In genomic region chr1:28581531-28582247, GRCh38 we compare ENCODE assay signal across 1 cellular context.
A peak's percentile ranks its signal among the peaks of the same experiment; 100 is the strongest.
TF ChIP-seq lines count a peak whose summit lies in the region.

No MANE protein-coding gene starts in this region.

TF ChIP-seq in HCT116, 20 proteins besides CTCF, POLR2A, EP300 and RAD21 (continued from another document):
- TF ChIP-seq ZBTB33 (IDR thresholded peaks at IDR 0.05; ENCODE audit: extremely low read depth, insufficient replicate concordance, low read length) (peak; percentile 74), POLR2AphosphoS5 (IDR thresholded peaks at IDR 0.05; ENCODE audit: low read depth, low read length) (peak; percentile 100), EZH2 (IDR thresholded peaks at IDR 0.05) (no peak), SP1 (IDR thresholded peaks at IDR 0.05; ENCODE audit: low read depth) (peak; percentile 79), EGR1 (IDR thresholded peaks at IDR 0.05; ENCODE audit: low read depth) (peak; percentile 39; the same call in 1 of the 2 replicates), FOSL1 (IDR thresholded peaks at IDR 0.05; ENCODE audit: low read depth) (peak; percentile 7; the same call in 1 of the 2 replicates), ZNF274 (IDR thresholded peaks at IDR 0.05; ENCODE audit: low read depth, low read length) (no peak), ATF3 (IDR thresholded peaks at IDR 0.05) (no peak), SRF (IDR thresholded peaks at IDR 0.05; ENCODE audit: low read depth) (no peak; the same call in 1 of the 2 replicates), SIN3A (IDR thresholded peaks at IDR 0.05; ENCODE audit: low read depth) (peak; percentile 100), ZFX (IDR thresholded peaks at IDR 0.05) (peak; percentile 85), TCF7L2 (IDR thresholded peaks at IDR 0.05; ENCODE audit: borderline replicate concordance, extremely low read depth, insufficient read depth, insufficient read length) (peak; percentile 51), JUND (IDR thresholded peaks at IDR 0.05) (peak; percentile 43; the same call in 1 of the 2 replicates), EZH2phosphoT487 (IDR thresholded peaks at IDR 0.05; ENCODE audit: borderline replicate concordance) (no peak), MAX (IDR thresholded peaks at IDR 0.05) (peak; percentile 98)
